In genomic region chr1:204683284-204684205, GRCh38 we compare ENCODE assay signal across 1 cellular context.
TF ChIP-seq lines count a peak whose summit lies in the region.

No MANE protein-coding gene starts in this region.

TF ChIP-seq in WTC11, 78 proteins besides CTCF, POLR2A, EP300 and RAD21 (continued from another document):
- no peak for TF ChIP-seq ZNF512 (CRISPR knock-in tag; IDR thresholded peaks at IDR 0.05; ENCODE audit: borderline replicate concordance)
- TF ChIP-seq ETV6 (CRISPR knock-in tag; IDR thresholded peaks at IDR 0.05): no peak
- no peak for TF ChIP-seq ZBTB21 (CRISPR knock-in tag; IDR thresholded peaks at IDR 0.05; ENCODE audit: borderline replicate concordance)
- no peak for TF ChIP-seq HMGA2 (CRISPR knock-in tag; IDR thresholded peaks at IDR 0.05)
- TF ChIP-seq PREB (CRISPR knock-in tag; IDR thresholded peaks at IDR 0.05; ENCODE audit: borderline replicate concordance): no peak
